Comparison of ENCODE assay signal across 13 cellular contexts in the genomic region with DNA sequence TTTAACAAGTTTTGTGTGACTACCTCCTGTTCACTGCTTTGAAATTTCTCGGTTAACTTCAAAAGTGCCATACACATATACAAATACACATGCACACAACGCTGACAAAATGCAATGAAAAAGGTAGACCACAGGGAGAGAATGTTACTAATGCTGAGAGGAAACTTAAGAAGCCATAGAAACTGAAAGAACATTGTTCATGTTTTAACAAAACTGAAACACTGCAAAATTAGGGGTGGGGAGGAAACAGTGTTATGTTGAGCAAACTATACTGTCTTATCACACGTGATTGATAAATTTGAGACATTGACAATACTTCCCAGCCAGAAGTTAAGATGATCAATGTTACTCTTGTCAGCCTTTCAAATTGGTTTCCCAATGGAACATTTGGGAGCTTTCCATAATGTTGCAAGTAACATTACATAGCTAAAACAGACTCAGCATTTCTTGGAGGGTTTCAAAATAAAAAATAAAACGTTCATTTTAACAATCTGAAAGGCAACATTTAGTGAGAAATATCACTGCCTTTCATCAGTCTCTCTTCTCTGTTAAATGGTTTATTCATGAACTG.
DNase-seq lines count a peak whose midpoint lies in the region; ATAC-seq and TF ChIP-seq lines count a peak whose summit lies in the region.
"Had no signal": no experiment of that assay in that cellular context is flagged by ENCODE, and none has a peak within 500 bp of the region (broad histone marks: within the 10 kb centered on the region; RNA-seq: fewer than 3 reads in every experiment).

No MANE protein-coding gene starts in this region.

- no peak overlapping the region for H3K27ac ChIP-seq in H9 (ENCODE audit: insufficient read length, low read depth, low read length)
- H3K27ac ChIP-seq in substantia nigra (ENCODE audit: low read depth, low read length, poor library complexity, severe bottlenecking) = no peak overlapping the region
- H3K27ac ChIP-seq: thoracic aorta had no signal

- H2AK5ac ChIP-seq in H9 (ENCODE audit: insufficient read length, low read length) = no peak overlapping the region

- no peaks in the 10 kb centered on the region for H3K36me3 ChIP-seq in adipocyte (ENCODE audit: control insufficient read depth, insufficient read depth, low read length, severe bottlenecking)
- H3K36me3 ChIP-seq: thoracic aorta had no signal

- no peak overlapping the region for H3T11ph ChIP-seq in H9 (ENCODE audit: low read length)

- ATAC-seq in GM18858 (IDR thresholded peaks at IDR 0.05; ENCODE audit: unreplicated experiment) = peak; percentile 91
- peak; percentile 92 for ATAC-seq in GM21390 (IDR thresholded peaks at IDR 0.05; ENCODE audit: unreplicated experiment)
- ATAC-seq in HG03060 (IDR thresholded peaks at IDR 0.05; ENCODE audit: low read depth, unreplicated experiment) = peak; percentile 81

- no peaks in the 10 kb centered on the region for H4K20me1 ChIP-seq in H9 (ENCODE audit: control insufficient read depth, insufficient read depth, insufficient read length)

- H3K4me1 ChIP-seq in adipocyte (ENCODE audit: control insufficient read depth, insufficient read depth, low read length) (peaks cover 17% of the 10 kb centered on the region), H9 (ENCODE audit: insufficient read depth, low read length) (no peaks in the 10 kb centered on the region)

- H3K4me3 ChIP-seq in adipocyte (ENCODE audit: low read length) = no peak overlapping the region
- H3K4me3 ChIP-seq: thoracic aorta had no signal

- no CpG with 5 or more reads among the region's 4 CpGs for WGBS in H9 (ENCODE audit: extremely low coverage, insufficient read length, low lambda C conversion rate)

- no peak overlapping the region for H3K23ac ChIP-seq in H9 (ENCODE audit: insufficient read length, low read depth, low read length)

- no peak overlapping the region for H2BK5ac ChIP-seq in H9 (ENCODE audit: insufficient read length, low read length)

- H2BK20ac ChIP-seq in H9 (ENCODE audit: low read depth, low read length, poor library complexity, severe bottlenecking) = no peak overlapping the region

- H2AFZ ChIP-seq in H9 (ENCODE audit: low read length) = no peak overlapping the region

- no peak overlapping the region for H2BK12ac ChIP-seq in H9 (ENCODE audit: insufficient read length, low read depth, low read length)

- H4K5ac ChIP-seq in H9 (ENCODE audit: insufficient read length, low read depth, low read length) = no peak overlapping the region

- H3K18ac ChIP-seq in H9 (ENCODE audit: insufficient read length, low read depth, low read length) = no peak overlapping the region

- H3K79me1 ChIP-seq in H9 (ENCODE audit: insufficient read depth, low read depth, low read length, poor library complexity, severe bottlenecking) = no peaks in the 10 kb centered on the region

- no peak overlapping the region for H3K4ac ChIP-seq in H9 (ENCODE audit: low read depth, low read length)

- H4K8ac ChIP-seq in H9 (replicated peaks; ENCODE audit: insufficient read length, low read depth, low read length) = no peak overlapping the region

- DNase-seq in adipocyte (ENCODE audit: low read depth) (no peak), NCI-H2196 (lab: John Stamatoyannopoulos, UW; ENCODE audit: unreplicated experiment) (no peak), H9 (no peak), substantia nigra (lab: John Stamatoyannopoulos, UW) (no peak), midbrain (lab: John Stamatoyannopoulos, UW) (no peak)
- DNase-seq: activated gamma-delta T cell treated with Interleukin-2 at 50 U/mL for 16 hours; CD4-positive, CD25-positive, alpha-beta regulatory T cell; IMR-90; stimulated activated CD4-positive, alpha-beta T cell treated with anti-CD3 and anti-CD28 coated beads, Interleukin-2, amount 100 ng/mL, for 48 hours had no signal

- H3K4me3 Mint-ChIP-seq in H9 = no peak overlapping the region
- H3K4me3 Mint-ChIP-seq: CD4-positive, CD25-positive, alpha-beta regulatory T cell had no signal

- no peak overlapping the region for H4K91ac ChIP-seq in H9 (ENCODE audit: insufficient read length, low read depth, low read length)

- no peak overlapping the region for H3K14ac ChIP-seq in H9 (ENCODE audit: insufficient read depth, low read length)

- H3K27me3 Mint-ChIP-seq in H9 (ENCODE audit: low read depth) = no peaks in the 10 kb centered on the region
- H3K27me3 Mint-ChIP-seq: CD4-positive, CD25-positive, alpha-beta regulatory T cell had no signal

- no peaks in the 10 kb centered on the region for H3K36me3 Mint-ChIP-seq in H9 (ENCODE audit: insufficient read depth in 1 of 3, low read depth in 3 of 3)

- no peak overlapping the region for H3K56ac ChIP-seq in H9 (ENCODE audit: insufficient read length, low read depth, low read length)

- no peaks in the 10 kb centered on the region for H3K4me1 Mint-ChIP-seq in H9
- H3K4me1 Mint-ChIP-seq: CD4-positive, CD25-positive, alpha-beta regulatory T cell had no signal

- no peaks in the 10 kb centered on the region for H3K9me3 Mint-ChIP-seq in H9

- no peaks in the 10 kb centered on the region for H3K27me3 ChIP-seq in adipocyte (replicated peaks; ENCODE audit: control insufficient read depth, insufficient read depth, low read length)
- H3K27me3 ChIP-seq in H9 (ENCODE audit: insufficient read depth, low read length) = no peaks in the 10 kb centered on the region

- no peak overlapping the region for H3K4me2 ChIP-seq in H9 (ENCODE audit: insufficient read depth, insufficient read length, low read length)

- TF ChIP-seq CTCF in H9 (conservative IDR thresholded peaks at IDR 0.05) = no peak

- peak overlapping the region; percentile 46 for H3K9ac ChIP-seq in adipocyte (ENCODE audit: low read length)
- H3K9ac ChIP-seq in H9 (ENCODE audit: extremely low read depth, insufficient read length, low read length) = no peak overlapping the region

- no peak overlapping the region for H2BK15ac ChIP-seq in H9 (ENCODE audit: low read depth, low read length)

- H3K23me2 ChIP-seq in H9 (ENCODE audit: insufficient read length, low read depth, low read length, poor library complexity, severe bottlenecking) = no peaks in the 10 kb centered on the region

- no peak overlapping the region for H3K27ac Mint-ChIP-seq in H9
- H3K27ac Mint-ChIP-seq: CD4-positive, CD25-positive, alpha-beta regulatory T cell had no signal

- no peak overlapping the region for H2BK120ac ChIP-seq in H9 (ENCODE audit: low read depth, low read length, poor library complexity, severe bottlenecking)

- H3K9me3 ChIP-seq in adipocyte (ENCODE audit: control insufficient read depth, low read length) = no peaks in the 10 kb centered on the region
- no peaks in the 10 kb centered on the region for H3K9me3 ChIP-seq in H9 (ENCODE audit: control insufficient read depth, low read depth, low read length)
- H3K9me3 ChIP-seq: thoracic aorta had no signal

- H3K79me2 ChIP-seq in H9 (ENCODE audit: insufficient read depth, low read length) = no peaks in the 10 kb centered on the region
